In genomic region chr17:80851277-80851925, GRCh38 we compare ENCODE assay signal across 1 cellular context.
TF ChIP-seq lines count a peak whose summit lies in the region.

No MANE protein-coding gene starts in this region.

TF ChIP-seq in IMR-90, 13 proteins besides CTCF, POLR2A, EP300 and RAD21:
- TF ChIP-seq BHLHE40 (IDR thresholded peaks at IDR 0.05; ENCODE audit: low read depth, low read length), result no peak
- no peak for TF ChIP-seq FOS (IDR thresholded peaks at IDR 0.05; ENCODE audit: low read depth, low read length)
- no peak for TF ChIP-seq MXI1 (IDR thresholded peaks at IDR 0.05; ENCODE audit: borderline replicate concordance, low read depth, low read length)
- no peak for TF ChIP-seq NFE2L2 (IDR thresholded peaks at IDR 0.05; ENCODE audit: low read depth, low read length)
- no peak for TF ChIP-seq CEBPB (IDR thresholded peaks at IDR 0.05; ENCODE audit: low read depth, low read length)
- no peak for TF ChIP-seq RFX5 (IDR thresholded peaks at IDR 0.05; ENCODE audit: low read depth, low read length)
